ENCODE assay signal across 8 cellular contexts in the genomic region with DNA sequence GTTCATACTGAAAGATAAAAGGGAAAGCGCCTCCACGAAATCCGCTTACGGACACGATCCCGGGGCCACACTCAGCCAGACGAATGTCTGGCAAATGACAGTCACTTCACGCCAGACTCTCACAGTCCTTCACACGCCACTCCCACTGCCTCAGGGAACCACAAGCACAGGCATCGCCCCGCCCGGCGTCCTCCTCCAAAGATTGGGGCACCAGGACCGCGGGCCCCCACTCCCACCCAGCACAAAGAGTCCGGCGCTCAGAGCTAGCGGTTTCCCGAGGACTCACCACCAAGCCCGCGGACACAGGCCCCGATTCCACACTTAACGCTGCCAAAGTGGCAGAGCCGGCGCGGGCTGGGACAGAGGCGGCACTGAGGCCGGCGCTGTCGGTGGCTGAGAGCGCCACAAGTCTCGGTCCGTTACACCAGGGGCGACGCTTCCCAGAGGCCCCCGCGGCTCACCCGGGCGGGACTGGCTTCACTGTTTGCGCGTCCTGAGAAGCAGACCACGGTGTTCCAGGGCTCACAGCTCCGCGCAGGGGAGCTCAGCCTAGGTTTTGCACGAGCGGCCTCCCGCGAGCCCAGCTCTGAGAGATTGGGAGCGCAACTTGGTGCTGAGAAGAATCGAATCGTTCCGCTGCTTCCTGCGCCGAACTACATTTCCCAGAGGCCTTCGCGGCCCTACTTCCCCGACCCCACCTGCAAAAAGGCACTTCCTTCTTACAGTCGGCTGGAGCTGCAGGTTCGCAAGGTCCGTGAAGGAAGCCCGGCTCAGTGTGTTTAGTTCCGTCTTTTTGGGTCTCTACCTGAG. TPM values are rescaled to one million over a fixed set of nuclear protein-coding genes. Genes with fewer than 3 reads are reported as not detected.
A peak's percentile ranks its signal among the peaks of the same experiment; 100 is the strongest.
DNase-seq lines count a peak whose midpoint lies in the region; TF ChIP-seq lines count a peak whose summit lies in the region.

Gene ZNF569, minus strand, starts transcription at position 647 of the 810 bp plus-strand sequence. CDS start 22,523 bp downstream, outside the sequence.

- no peak for TF ChIP-seq CTCF in neutrophil (IDR thresholded peaks at IDR 0.05)

- CTCF ChIA-PET in activated naive CD4-positive, alpha-beta T cell treated with anti-CD3 and anti-CD28 coated beads, Interleukin-2, amount 10 ng/mL, durations not matched to agents 7 days and 5 days (lab: Charles Lee) = no interaction called here

- H3K27ac ChIP-seq in SJCRH30 (peak within 1 kb of the TSS; percentile 91), neutrophil (peak within 1 kb of the TSS; percentile 73), substantia nigra (ENCODE audit: low read depth, low read length, poor library complexity, severe bottlenecking) (peak within 1 kb of the TSS; percentile 96)

- H3K36me3 ChIP-seq in SJCRH30 (peaks cover 31% of the 10 kb centered on the region), neutrophil (no peaks in the 10 kb centered on the region)

- peaks cover 16% of the 10 kb centered on the region for H3K9me3 Mint-ChIP-seq in activated naive CD4-positive, alpha-beta T cell treated with anti-CD3 and anti-CD28 coated beads, Interleukin-2, amount 10 ng/mL, durations not matched to agents 7 days and 5 days

- H3K27me3 ChIP-seq in SJCRH30 = no peaks in the 10 kb centered on the region
- no peaks in the 10 kb centered on the region for H3K27me3 ChIP-seq in neutrophil

- H3K9me3 ChIP-seq in SJCRH30 (replicated peaks) (peaks cover 21% of the 10 kb centered on the region), neutrophil (no peaks in the 10 kb centered on the region)

- peak within 1 kb of the TSS; percentile 87 for H3K4me3 Mint-ChIP-seq in activated naive CD4-positive, alpha-beta T cell treated with anti-CD3 and anti-CD28 coated beads, Interleukin-2, amount 10 ng/mL, durations not matched to agents 7 days and 5 days

- no peaks in the 10 kb centered on the region for H3K27me3 Mint-ChIP-seq in activated naive CD4-positive, alpha-beta T cell treated with anti-CD3 and anti-CD28 coated beads, Interleukin-2, amount 10 ng/mL, durations not matched to agents 7 days and 5 days

- H3K4me1 ChIP-seq in SJCRH30 = peaks cover 4% of the 10 kb centered on the region; the same call in 1 of the 2 replicates
- H3K4me1 ChIP-seq in neutrophil (ENCODE audit: control insufficient read depth in 1 of 2, insufficient read depth in 1 of 2, low read depth in 1 of 2, low read length in 1 of 2) = peaks cover 27 to 29% of the 10 kb centered on the region in 2 experiments

- H3K4me3 ChIP-seq in SJCRH30 (peak within 1 kb of the TSS; percentile 89), neutrophil (ENCODE audit: low read depth in 1 of 2, low read length in 1 of 2) (peak within 1 kb of the TSS; percentile 80 to 93)

- H3K4me1 Mint-ChIP-seq in activated naive CD4-positive, alpha-beta T cell treated with anti-CD3 and anti-CD28 coated beads, Interleukin-2, amount 10 ng/mL, durations not matched to agents 7 days and 5 days = peaks cover 39% of the 10 kb centered on the region

- peak within 1 kb of the TSS; percentile 96 for H3K27ac Mint-ChIP-seq in activated naive CD4-positive, alpha-beta T cell treated with anti-CD3 and anti-CD28 coated beads, Interleukin-2, amount 10 ng/mL, durations not matched to agents 7 days and 5 days

- peaks cover 39% of the 10 kb centered on the region for H3K36me3 Mint-ChIP-seq in activated naive CD4-positive, alpha-beta T cell treated with anti-CD3 and anti-CD28 coated beads, Interleukin-2, amount 10 ng/mL, durations not matched to agents 7 days and 5 days

- DNase-seq in EL (peak; percentile 92), H4 (ENCODE audit: low spot score) (peak; percentile 94), M059J (ENCODE audit: low read depth) (peak; percentile 93), SJCRH30 (peak; percentile 91 to 95), germinal center (ENCODE audit: low spot score) (peak; percentile 87), substantia nigra (lab: John Stamatoyannopoulos, UW) (peak; percentile 64 to 93 (median 87))
- DNase-seq in activated naive CD4-positive, alpha-beta T cell treated with anti-CD3 and anti-CD28 coated beads, Interleukin-2, amount 10 ng/mL, durations not matched to agents 7 days and 5 days = peak; percentile 93

RNA-seq across cellular contexts. Expression of gene ZNF569, which starts in this region (rescaled TPM):
- 5.7 TPM in 2 replicates for total RNA-seq in H4 (2014; rRNA removed; shearing (Covaris generic))
- total RNA-seq in M059J (2014; rRNA removed; shearing (Covaris generic)) = 6.9 and 7.2 TPM in 2 replicates
- total RNA-seq in SJCRH30 (2014; rRNA removed; shearing (Covaris generic)) = 16.9 and 21.9 TPM in 2 replicates

Comparison
In these comparisons a context has a peak if more than half of its experiments do, and no peak if none do; other contexts are left out.
1. Peak in every context shown above with its lines: DNase-seq, H3K4me3 ChIP-seq and H3K27ac ChIP-seq.